In genomic region chr5:147170603-147171002, GRCh38 we compare ENCODE assay signal across 9 cellular contexts.
DNase-seq lines count a peak whose midpoint lies in the region; ATAC-seq lines count a peak whose summit lies in the region.
"Had no signal": no experiment of that assay in that cellular context is flagged by ENCODE, and none has a peak within 500 bp of the region (broad histone marks: within the 10 kb centered on the region; RNA-seq: fewer than 3 reads in every experiment).

No MANE protein-coding gene starts in this region.

- intact Hi-C loops in activated naive CD4-positive, alpha-beta T cell treated with anti-CD3 and anti-CD28 coated beads for 36 hours (cut with micrococcal nuclease) = no loop called here

- H3K36me3 Mint-ChIP-seq in activated naive CD4-positive, alpha-beta T cell treated with anti-CD3 and anti-CD28 coated beads for 36 hours (ENCODE audit: low read depth) = no peaks in the 10 kb centered on the region

- no peak overlapping the region for H3K27ac Mint-ChIP-seq in activated naive CD4-positive, alpha-beta T cell treated with anti-CD3 and anti-CD28 coated beads for 36 hours
- H3K27ac Mint-ChIP-seq: H9 had no signal

- peaks cover 2% of the 10 kb centered on the region for H3K27me3 Mint-ChIP-seq in activated naive CD4-positive, alpha-beta T cell treated with anti-CD3 and anti-CD28 coated beads for 36 hours (ENCODE audit: low read depth)

- no peaks in the 10 kb centered on the region for H3K9me3 Mint-ChIP-seq in activated naive CD4-positive, alpha-beta T cell treated with anti-CD3 and anti-CD28 coated beads for 36 hours
- H3K9me3 Mint-ChIP-seq: H9 had no signal

- no peaks in the 10 kb centered on the region for H3K4me1 Mint-ChIP-seq in activated naive CD4-positive, alpha-beta T cell treated with anti-CD3 and anti-CD28 coated beads for 36 hours (ENCODE audit: low read depth)

- peak; percentile 95 for DNase-seq in SW480 (ENCODE audit: low spot score)
- peak; percentile 55 for DNase-seq in ureter (ENCODE audit: low spot score)
- DNase-seq in amygdala (lab: John Stamatoyannopoulos, UW) = no peak
- DNase-seq in activated naive CD4-positive, alpha-beta T cell treated with anti-CD3 and anti-CD28 coated beads for 36 hours = no peak
- no peak for DNase-seq in DMS153 (lab: John Stamatoyannopoulos, UW)
- DNase-seq: H9, substantia nigra had no signal

- H3K4me3 Mint-ChIP-seq in activated naive CD4-positive, alpha-beta T cell treated with anti-CD3 and anti-CD28 coated beads for 36 hours = no peak overlapping the region
- H3K4me3 Mint-ChIP-seq: H9 had no signal

- ATAC-seq in GM19463 (IDR thresholded peaks at IDR 0.05; ENCODE audit: unreplicated experiment) (peak; percentile 63), HG03108 (IDR thresholded peaks at IDR 0.05; ENCODE audit: unreplicated experiment) (peak; percentile 78)

- CTCF ChIA-PET in activated naive CD4-positive, alpha-beta T cell treated with anti-CD3 and anti-CD28 coated beads for 36 hours (lab: Charles Lee) = no interaction called here

Comparison
In these comparisons a context has a peak if more than half of its experiments do, and no peak if none do; other contexts are left out.
1. DNase-seq: peak in SW480 (single experiment) and ureter (single experiment); none in amygdala (0 of 56), activated naive CD4-positive, alpha-beta T cell treated with anti-CD3 and anti-CD28 coated beads for 36 hours (single experiment) and DMS153 (single experiment).